8 cellular contexts compared by ENCODE assay signal in genomic region chr1:230208619-230209261, GRCh38.
A peak's percentile ranks its signal among the peaks of the same experiment; 100 is the strongest.
DNase-seq lines count a peak whose midpoint lies in the region; ATAC-seq and TF ChIP-seq lines count a peak whose summit lies in the region.

No MANE protein-coding gene starts in this region.

- no peaks in the 10 kb centered on the region for H3K9me3 ChIP-seq in Caco-2

- no peak for TF ChIP-seq CTCF in natural killer cell (IDR thresholded peaks at IDR 0.05)
- TF ChIP-seq CTCF in glutamatergic neuron (IDR thresholded peaks at IDR 0.05; ENCODE audit: partially characterized antibody, unreplicated experiment), result no peak
- TF ChIP-seq CTCF in Caco-2 (IDR thresholded peaks at IDR 0.05; ENCODE audit: insufficient read depth in 1 of 2, low read depth in 1 of 2, low read length in 1 of 2, severe bottlenecking in 1 of 2, unreplicated experiment in 1 of 2), result no peak
- no peak for TF ChIP-seq CTCF in type B pancreatic cell (conservative IDR thresholded peaks at IDR 0.05)

- H3K4me3 Mint-ChIP-seq in natural killer cell (peak overlapping the region; percentile 69), glutamatergic neuron (ENCODE audit: unreplicated experiment) (no peak overlapping the region), Caco-2 (ENCODE audit: unreplicated experiment) (no peak overlapping the region), type B pancreatic cell (no peak overlapping the region)

- H3K27ac Mint-ChIP-seq in natural killer cell (peak overlapping the region; percentile 79 to 85), glutamatergic neuron (ENCODE audit: unreplicated experiment) (no peak overlapping the region), Caco-2 (ENCODE audit: unreplicated experiment) (no peak overlapping the region), type B pancreatic cell (no peak overlapping the region)

- BruUV-seq in Caco-2 (replicated peaks; lab: Mats Ljungman, UMichigan), result no TSS peak

- H3K4me1 Mint-ChIP-seq in natural killer cell (peaks cover 43 to 55% of the 10 kb centered on the region in 2 donors), glutamatergic neuron (ENCODE audit: low read depth, unreplicated experiment) (peaks cover 15% of the 10 kb centered on the region), Caco-2 (ENCODE audit: low read depth, unreplicated experiment) (peaks cover 29% of the 10 kb centered on the region), type B pancreatic cell (ENCODE audit: unreplicated experiment) (peaks cover 48% of the 10 kb centered on the region)

- POLR2A ChIA-PET in Caco-2 (lab: Charles Lee), result no interaction called here

- no peaks in the 10 kb centered on the region for H3K36me3 ChIP-seq in Caco-2 (ENCODE audit: control insufficient read depth, insufficient read depth, low read length)

- no peaks in the 10 kb centered on the region for H3K9me3 Mint-ChIP-seq in natural killer cell
- H3K9me3 Mint-ChIP-seq in glutamatergic neuron (ENCODE audit: unreplicated experiment), result no peaks in the 10 kb centered on the region
- no peaks in the 10 kb centered on the region for H3K9me3 Mint-ChIP-seq in Caco-2 (ENCODE audit: unreplicated experiment)
- H3K9me3 Mint-ChIP-seq in type B pancreatic cell, result no peaks in the 10 kb centered on the region

- H3K4me1 ChIP-seq in Caco-2, result peaks cover 24% of the 10 kb centered on the region

- no peak overlapping the region for H3K4me3 ChIP-seq in Caco-2 (ENCODE audit: low read depth, low read length)

- peaks cover 7% of the 10 kb centered on the region for H3K36me3 Mint-ChIP-seq in natural killer cell
- peaks cover 5% of the 10 kb centered on the region for H3K36me3 Mint-ChIP-seq in glutamatergic neuron (ENCODE audit: unreplicated experiment)
- H3K36me3 Mint-ChIP-seq in Caco-2 (ENCODE audit: insufficient read depth, unreplicated experiment), result no peaks in the 10 kb centered on the region
- peaks cover 4% of the 10 kb centered on the region for H3K36me3 Mint-ChIP-seq in type B pancreatic cell

- ATAC-seq in GM18508 (IDR thresholded peaks at IDR 0.05; ENCODE audit: insufficient read depth, unreplicated experiment), result peak; percentile 50
- ATAC-seq in HG02642 (IDR thresholded peaks at IDR 0.05; ENCODE audit: poor library complexity, unreplicated experiment), result peak; percentile 46
- peak; percentile 79 to 87 (median 80) for ATAC-seq in natural killer cell
- ATAC-seq in HG02884 (IDR thresholded peaks at IDR 0.05; ENCODE audit: unreplicated experiment), result no peak

- no peaks in the 10 kb centered on the region for H3K27me3 Mint-ChIP-seq in natural killer cell (ENCODE audit: low read depth in 2 of 2)
- no peaks in the 10 kb centered on the region for H3K27me3 Mint-ChIP-seq in glutamatergic neuron (ENCODE audit: unreplicated experiment)
- no peaks in the 10 kb centered on the region for H3K27me3 Mint-ChIP-seq in Caco-2 (ENCODE audit: insufficient read depth, unreplicated experiment)
- H3K27me3 Mint-ChIP-seq in type B pancreatic cell, result no peaks in the 10 kb centered on the region

- intact Hi-C loops in natural killer cell (cut with micrococcal nuclease) (no loop called here), Caco-2 (cut with micrococcal nuclease; ENCODE audit: unreplicated experiment) (no loop called here)

- CTCF ChIA-PET in Caco-2 (lab: Charles Lee), result no interaction called here

- DNase-seq in activated CD8-positive, alpha-beta memory T cell treated with anti-CD3 and anti-CD28 coated beads for 48 hours (ENCODE audit: low read depth in 2 of 3, low spot score in 2 of 3), result peak in 2 of 3 experiments; percentile 39 to 42
- DNase-seq in natural killer cell, result peak; percentile 25
- DNase-seq in glutamatergic neuron, result no peak
- DNase-seq in Caco-2, result no peak
- DNase-seq in type B pancreatic cell (ENCODE audit: extremely low spot score, unreplicated experiment), result no peak

- H3K27me3 ChIP-seq in Caco-2 (replicated peaks; ENCODE audit: control insufficient read depth, insufficient read depth, low read length), result no peaks in the 10 kb centered on the region

Comparison
In these comparisons a context has a peak if more than half of its experiments do, and no peak if none do; other contexts are left out.
1. DNase-seq: peak in activated CD8-positive, alpha-beta memory T cell treated with anti-CD3 and anti-CD28 coated beads for 48 hours (2 of 3) and natural killer cell (single experiment); none in glutamatergic neuron (single experiment), Caco-2 (0 of 2) and type B pancreatic cell (single experiment).
2. H3K27ac Mint-ChIP-seq: peak in natural killer cell (2 of 2); none in glutamatergic neuron (single experiment), Caco-2 (single experiment) and type B pancreatic cell (single experiment).